ENCODE assay signal across 1 cellular context in genomic region chr16:4246777-4247476, GRCh38.
TF ChIP-seq lines count a peak whose summit lies in the region.

No MANE protein-coding gene starts in this region.

TF ChIP-seq in K562, 482 proteins besides CTCF, POLR2A, EP300 and RAD21:
- TF ChIP-seq ZNF740 (CRISPR knock-in tag; IDR thresholded peaks at IDR 0.05) (0 out of 2 replicates have a peak, but pooled peaks have one; percentile 32), ZNF740 (tag; IDR thresholded peaks at IDR 0.05) (no peak), ARID1B (IDR thresholded peaks at IDR 0.05) (0 out of 2 replicates have a peak, but pooled peaks have one; percentile 12), L3MBTL2 (IDR thresholded peaks at IDR 0.05) (0 out of 2 replicates have a peak, but pooled peaks have one; percentile 22), TCF3 (CRISPR knock-in tag; IDR thresholded peaks at IDR 0.05) (peak; percentile 51), ZBTB7A (IDR thresholded peaks at IDR 0.05; ENCODE audit: borderline replicate concordance, control insufficient read depth, low read depth, low read length) (peak; percentile 21; the same call in 1 of the 2 replicates), ZEB2 (IDR thresholded peaks at IDR 0.05) (peak; percentile 51; the same call in 1 of the 2 replicates), BHLHE40 (IDR thresholded peaks at IDR 0.05; ENCODE audit: low read length) (peak; percentile 53; the same call in 1 of the 2 replicates), ZNF592 (IDR thresholded peaks at IDR 0.05) (peak; percentile 52; the same call in 1 of the 2 replicates), CBFA2T3 (IDR thresholded peaks at IDR 0.05) (peak; percentile 49), TBL1XR1 (IDR thresholded peaks at IDR 0.05; ENCODE audit: low read length in 2 of 2) (no peak), IRF9 (tag; IDR thresholded peaks at IDR 0.05) (no peak), DPF2 (IDR thresholded peaks at IDR 0.05) (0 out of 2 replicates have a peak, but pooled peaks have one; percentile 22), ZNF639 (CRISPR knock-in tag; conservative IDR thresholded peaks at IDR 0.05 in 1 of 2, IDR thresholded peaks at IDR 0.05 in 1 of 2) (0 out of 4 replicates have a peak, but pooled peaks of 1 of the 2 experiments have one; percentile 22), JUND (IDR thresholded peaks at IDR 0.05; ENCODE audit: borderline replicate concordance, low read depth, low read length) (0 out of 2 replicates have a peak, but pooled peaks have one; percentile 26), JUND (tag; IDR thresholded peaks at IDR 0.05; ENCODE audit: borderline replicate concordance, low read depth, low read length) (no peak; the same call in 2 of the 3 replicates), SOX6 (IDR thresholded peaks at IDR 0.05) (0 out of 2 replicates have a peak, but pooled peaks have one; percentile 24), ZBED1 (IDR thresholded peaks at IDR 0.05) (no peak), ZNF282 (CRISPR knock-in tag; IDR thresholded peaks at IDR 0.05) (no peak), ZFX (CRISPR knock-in tag; IDR thresholded peaks at IDR 0.05) (peak; percentile 49), ZBTB11 (CRISPR knock-in tag; IDR thresholded peaks at IDR 0.05) (peak in 1 of 3 experiments; percentile 48; a peak in 2 of 6 replicates), ATF6 (CRISPR knock-in tag; IDR thresholded peaks at IDR 0.05) (no peak), TBP (optimal IDR thresholded peaks at IDR 0.05; ENCODE audit: low read depth, low read length) (no peak)
